In the genomic region with DNA sequence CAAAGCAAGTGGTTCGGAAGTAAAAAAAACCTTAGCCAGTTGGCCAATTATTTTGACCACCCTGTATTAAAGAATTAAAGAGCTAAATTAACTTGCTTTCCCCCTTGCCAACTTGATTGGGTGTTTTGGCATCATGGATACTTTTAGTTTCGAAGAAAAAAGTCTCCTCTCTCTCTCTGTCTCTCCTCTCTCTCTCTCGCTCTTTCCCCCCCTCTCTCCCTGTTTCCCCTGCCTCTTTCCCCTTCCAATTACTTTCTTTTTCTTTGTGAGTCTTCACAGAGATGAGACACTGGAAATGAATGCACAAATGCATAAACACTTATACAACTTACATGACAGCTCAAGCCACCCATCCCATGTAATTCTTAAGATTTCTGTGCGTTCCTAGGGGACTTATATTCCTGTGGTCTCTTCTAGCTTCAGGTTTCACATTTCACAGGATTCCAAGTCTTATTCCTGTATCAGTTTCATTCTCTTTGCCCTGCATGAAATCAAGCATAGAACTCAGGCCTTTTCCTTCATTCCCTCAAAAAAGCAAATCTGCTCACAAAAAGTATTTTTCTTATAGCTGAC, we compare ENCODE assay signal across 18 cellular contexts. TPM values are rescaled to one million over a fixed set of nuclear protein-coding genes. Genes with fewer than 3 reads are reported as not detected.
"Had no signal": no experiment of that assay in that cellular context is flagged by ENCODE, and none has a peak within 500 bp of the region (broad histone marks: within the 10 kb centered on the region; RNA-seq: fewer than 3 reads in every experiment).

No MANE protein-coding gene starts in this region.

- H3K36me3 ChIP-seq: suprapubic skin had no signal

- H3K4me3 ChIP-seq: suprapubic skin had no signal

- H3K9me3 Mint-ChIP-seq: type B pancreatic cell had no signal

- H3K36me3 Mint-ChIP-seq: brain, natural killer cell, type B pancreatic cell had no signal

- ATAC-seq: activated T-cell treated with anti-CD3 and anti-CD28 coated beads, Interleukin-2, amount 50 U/mL, for 4 hours; natural killer cell; sciatic nerve; stimulated activated naive CD8-positive, alpha-beta T cell treated with anti-CD3 and anti-CD28 coated beads, Interleukin-15, Interleukin-2, amounts not matched to agents 100 U/mL and 50 U/mL, for 24 hours had no signal

- H3K27me3 ChIP-seq: suprapubic skin had no signal

- H3K4me3 Mint-ChIP-seq: activated T-cell treated with anti-CD3 and anti-CD28 coated beads, Interleukin-2, amount 50 U/mL, for 4 hours; endodermal cell; natural killer cell; type B pancreatic cell had no signal

- DNase-seq: activated CD4-positive, alpha-beta T cell treated with anti-CD3 and anti-CD28 coated beads, Interleukin-2, amount 50 U/mL, for 48 hours; activated CD4-positive, CD25-positive, alpha-beta regulatory T cell treated with anti-CD3 and anti-CD28 coated beads, Interleukin-2, amount 50 U/mL, for 72 hours; activated naive CD4-positive, alpha-beta T cell; activated T-cell treated with anti-CD3 and anti-CD28 coated beads, Interleukin-2, amount 50 U/mL, for 4 hours; endodermal cell; erythroblast; glutamatergic neuron; natural killer cell; stimulated activated CD4-positive, alpha-beta T cell treated with anti-CD3 and anti-CD28 coated beads, Interleukin-4, amount 100 ng/mL, for 1 hour; stimulated activated CD8-positive, alpha-beta memory T cell treated with anti-CD3 and anti-CD28 coated beads, Interleukin-4, amount 100 ng/mL, for 48 hours; stimulated activated naive CD8-positive, alpha-beta T cell treated with anti-CD3 and anti-CD28 coated beads, Interleukin-15, Interleukin-2, amounts not matched to agents 100 U/mL and 50 U/mL, for 24 hours had no signal

- H3K27ac Mint-ChIP-seq: endodermal cell, natural killer cell, type B pancreatic cell had no signal

- H3K4me1 ChIP-seq: suprapubic skin had no signal

- H3K27me3 Mint-ChIP-seq: brain had no signal

- H3K9me3 ChIP-seq: suprapubic skin had no signal

- H3K27ac ChIP-seq: suprapubic skin had no signal

- H3K4me1 Mint-ChIP-seq: endodermal cell, natural killer cell had no signal

RNA-seq across cellular contexts. Expression of a gene that starts 32.9 kb away (rescaled TPM):
- total RNA-seq: activated T-cell treated with anti-CD3 and anti-CD28 coated beads, Interleukin-2, amount 50 U/mL, for 4 hours; mononuclear cell; natural killer cell; pulmonary artery endothelial cell; T-helper 2 cell treated with Interferon-gamma antibody and Interleukin-4, amounts not matched to agents 100 ng/mL and 5 ng/mL, for 36 hours had no signal
